1 cellular context compared by ENCODE assay signal in genomic region chr16:30761427-30761927, GRCh38.
TF ChIP-seq lines count a peak whose summit lies in the region.

No MANE protein-coding gene starts in this region.

TF ChIP-seq in SK-N-SH, 30 proteins besides CTCF, POLR2A, EP300 and RAD21 (continued from another document):
- 0 out of 2 replicates have a peak, but pooled peaks have one; percentile 9 for TF ChIP-seq MAX (IDR thresholded peaks at IDR 0.05; ENCODE audit: low read depth)
